ENCODE assay signal across 11 cellular contexts in the genomic region with DNA sequence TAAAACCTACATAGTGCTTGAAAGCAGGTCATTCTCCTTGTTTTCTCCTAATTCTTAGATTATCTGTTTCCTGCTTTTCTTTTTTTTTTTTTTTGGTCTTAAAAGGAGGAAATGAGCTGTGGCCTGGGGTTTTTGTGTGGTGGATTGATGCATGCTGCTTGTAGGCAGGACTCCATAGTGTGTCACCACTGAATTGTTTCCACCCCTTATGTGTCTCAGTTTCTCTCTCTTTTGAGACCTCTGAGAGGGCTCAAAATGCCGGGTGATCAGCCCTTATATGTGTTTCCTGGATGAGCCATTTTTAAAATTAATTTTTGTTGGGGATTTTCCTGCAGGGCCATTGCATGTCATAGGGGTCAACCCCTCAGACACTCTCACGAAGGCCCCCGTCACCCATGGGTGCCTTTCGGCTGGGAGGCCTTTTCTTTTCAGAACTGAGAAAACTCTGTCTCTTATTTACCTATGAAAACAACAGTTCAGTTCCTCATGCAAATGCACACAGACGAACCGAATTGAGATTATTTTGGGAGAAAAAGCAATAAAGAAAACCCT. TPM values are rescaled to one million over a fixed set of nuclear protein-coding genes. Genes with fewer than 3 reads are reported as not detected.
DNase-seq lines count a peak whose midpoint lies in the region; ATAC-seq and TF ChIP-seq lines count a peak whose summit lies in the region.
"Had no signal": no experiment of that assay in that cellular context is flagged by ENCODE, and none has a peak within 500 bp of the region (broad histone marks: within the 10 kb centered on the region; RNA-seq: fewer than 3 reads in every experiment).

No MANE protein-coding gene starts in this region.

- H3K4me3 ChIP-seq in WERI-Rb-1 (ENCODE audit: low read depth, low read length) (no peak overlapping the region), gastroesophageal sphincter (no peak overlapping the region)
- H3K4me3 ChIP-seq: upper lobe of left lung had no signal

- no peak for TF ChIP-seq POLR2A in gastroesophageal sphincter (IDR thresholded peaks at IDR 0.05)

- H3K36me3 ChIP-seq in WERI-Rb-1 (no peaks in the 10 kb centered on the region), gastroesophageal sphincter (no peaks in the 10 kb centered on the region)
- H3K36me3 ChIP-seq: upper lobe of left lung had no signal

- no peaks in the 10 kb centered on the region for H3K9me3 ChIP-seq in WERI-Rb-1 (ENCODE audit: severe bottlenecking)
- peaks cover 0 to 6% (median 0%) of the 10 kb centered on the region in 3 donors for H3K9me3 ChIP-seq in gastroesophageal sphincter

- H3K4me1 Mint-ChIP-seq in activated naive CD8-positive, alpha-beta T cell treated with anti-CD3 and anti-CD28 coated beads, Interleukin-2, amount 50 U/mL, for 24 hours = peaks cover 14% of the 10 kb centered on the region
- H3K4me1 Mint-ChIP-seq: nephron had no signal

- H3K27ac Mint-ChIP-seq in activated naive CD8-positive, alpha-beta T cell treated with anti-CD3 and anti-CD28 coated beads, Interleukin-2, amount 50 U/mL, for 24 hours = peak overlapping the region; percentile 76
- H3K27ac Mint-ChIP-seq: nephron had no signal

- H3K4me1 ChIP-seq in gastroesophageal sphincter = no peaks in the 10 kb centered on the region

- TF ChIP-seq CTCF in WERI-Rb-1 (IDR thresholded peaks at IDR 0.05; ENCODE audit: low read depth, low read length) (no peak), gastroesophageal sphincter (IDR thresholded peaks at IDR 0.05) (no peak)

- H3K4me3 Mint-ChIP-seq in activated naive CD8-positive, alpha-beta T cell treated with anti-CD3 and anti-CD28 coated beads, Interleukin-2, amount 50 U/mL, for 24 hours = peak overlapping the region; percentile 24
- H3K4me3 Mint-ChIP-seq: nephron had no signal

- no peaks in the 10 kb centered on the region for H3K9me3 Mint-ChIP-seq in activated naive CD8-positive, alpha-beta T cell treated with anti-CD3 and anti-CD28 coated beads, Interleukin-2, amount 50 U/mL, for 24 hours

- no peaks in the 10 kb centered on the region for H3K36me3 Mint-ChIP-seq in activated naive CD8-positive, alpha-beta T cell treated with anti-CD3 and anti-CD28 coated beads, Interleukin-2, amount 50 U/mL, for 24 hours (ENCODE audit: low read depth)

- H3K27me3 ChIP-seq in WERI-Rb-1 (ENCODE audit: insufficient read depth, low read depth, severe bottlenecking) (no peaks in the 10 kb centered on the region), gastroesophageal sphincter (no peaks in the 10 kb centered on the region)
- H3K27me3 ChIP-seq: upper lobe of left lung had no signal

- DNase-seq in activated naive CD8-positive, alpha-beta T cell treated with anti-CD3 and anti-CD28 coated beads, Interleukin-2, amount 50 U/mL, for 24 hours = no peak
- DNase-seq in WERI-Rb-1 (no peak), NCI-H524 treated with DMSO at 0.1 percent for 48 hours (lab: John Stamatoyannopoulos, UW) (no peak), SW 1271 (lab: John Stamatoyannopoulos, UW) (no peak)
- DNase-seq: effector CD8-positive, alpha-beta T cell had no signal

- no peak for TF ChIP-seq EP300 in gastroesophageal sphincter (IDR thresholded peaks at IDR 0.05)

- 93 to 96% methylated on average over 3 to 6 of the region's 6 CpGs for WGBS in gastroesophageal sphincter (ENCODE audit: low coverage in 1 of 2), 2 donors

- H3K27ac ChIP-seq in WERI-Rb-1 (no peak overlapping the region), gastroesophageal sphincter (no peak overlapping the region)

- peak; percentile 98 for ATAC-seq in GM18502 (IDR thresholded peaks at IDR 0.05; ENCODE audit: poor library complexity, unreplicated experiment)
- peak; percentile 96 for ATAC-seq in GM21423 (IDR thresholded peaks at IDR 0.05; ENCODE audit: unreplicated experiment)
- peak; percentile 99 for ATAC-seq in HG03442 (IDR thresholded peaks at IDR 0.05; ENCODE audit: unreplicated experiment)
- ATAC-seq in activated naive CD8-positive, alpha-beta T cell treated with anti-CD3 and anti-CD28 coated beads, Interleukin-2, amount 50 U/mL, for 24 hours = peak; percentile 83
- ATAC-seq in gastroesophageal sphincter = no peak

- no peaks in the 10 kb centered on the region for H3K27me3 Mint-ChIP-seq in activated naive CD8-positive, alpha-beta T cell treated with anti-CD3 and anti-CD28 coated beads, Interleukin-2, amount 50 U/mL, for 24 hours

RNA-seq across cellular contexts. Expression of a gene that starts 32.0 kb away (rescaled TPM):
- 10 to 100 TPM; 22.7 to 35.2 (median 29.3) TPM for total RNA-seq in gastroesophageal sphincter
